Comparison of ENCODE assay signal across 1 cellular context in the genomic region with DNA sequence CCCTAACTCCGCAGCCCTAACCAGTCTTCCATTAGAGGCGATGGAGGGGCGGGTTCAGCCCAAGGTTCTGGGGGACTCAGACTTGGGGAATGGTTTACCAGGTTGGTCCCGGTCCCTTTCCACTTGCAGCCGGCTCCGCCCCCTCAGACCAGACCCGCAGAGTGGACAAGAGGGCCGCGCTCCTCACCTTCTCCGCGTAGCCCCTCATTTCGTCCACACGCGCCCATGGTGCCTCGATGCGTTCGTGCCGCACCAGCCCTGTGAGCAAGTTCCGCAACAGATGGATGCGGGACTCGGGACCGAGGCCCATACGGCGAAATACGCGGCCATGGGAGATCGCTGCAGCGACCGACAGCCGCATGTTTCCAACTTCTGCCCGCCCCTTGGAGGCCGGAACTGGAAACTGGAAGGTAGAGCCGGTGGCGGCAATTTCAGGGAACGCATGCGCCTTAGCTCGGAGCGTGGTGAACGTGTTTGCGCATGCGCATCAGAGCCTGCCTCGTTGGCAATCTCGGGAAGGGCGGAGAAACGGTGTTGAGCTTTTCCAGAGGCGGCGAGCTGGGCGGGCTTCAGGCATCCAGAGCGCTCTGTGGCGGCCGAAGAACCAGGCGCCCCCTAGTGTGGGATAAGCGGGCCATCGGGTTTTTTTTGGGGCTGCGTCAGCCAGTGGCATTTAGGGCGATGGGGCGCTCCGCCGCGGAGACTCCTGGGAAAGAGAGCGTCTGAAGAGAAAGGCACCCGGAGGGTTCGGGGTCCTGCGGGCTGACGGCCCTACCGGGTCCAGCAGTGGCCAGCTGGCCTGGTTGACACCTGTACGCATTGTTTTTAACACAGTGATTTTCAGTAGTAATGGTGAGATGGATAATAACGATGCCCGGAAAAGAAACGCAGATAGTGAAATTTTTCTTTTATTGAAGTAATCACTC.
TF ChIP-seq lines count a peak whose summit lies in the region.

A gene (minus strand): TSS at position 405 of the 926 bp plus-strand sequence. CDS start 44 bp downstream, at position 361.

TF ChIP-seq in HepG2, 621 proteins besides CTCF, POLR2A, EP300 and RAD21 (continued from another document and continues in another):
- no peak for TF ChIP-seq REXO4 (CRISPR knock-in tag; IDR thresholded peaks at IDR 0.05; ENCODE audit: borderline replicate concordance)
- TF ChIP-seq NR2C2 (CRISPR knock-in tag; IDR thresholded peaks at IDR 0.05; ENCODE audit: borderline replicate concordance) = peak; percentile 85
- no peak; the same call in none of the 2 replicates for TF ChIP-seq CAMTA2 (CRISPR knock-in tag; IDR thresholded peaks at IDR 0.05; ENCODE audit: borderline replicate concordance)
- TF ChIP-seq ZNF225 (CRISPR knock-in tag; IDR thresholded peaks at IDR 0.05) = peak; percentile 73
- TF ChIP-seq KMT2B (CRISPR knock-in tag; IDR thresholded peaks at IDR 0.05) = peak; percentile 85
- TF ChIP-seq, protein P1, sequence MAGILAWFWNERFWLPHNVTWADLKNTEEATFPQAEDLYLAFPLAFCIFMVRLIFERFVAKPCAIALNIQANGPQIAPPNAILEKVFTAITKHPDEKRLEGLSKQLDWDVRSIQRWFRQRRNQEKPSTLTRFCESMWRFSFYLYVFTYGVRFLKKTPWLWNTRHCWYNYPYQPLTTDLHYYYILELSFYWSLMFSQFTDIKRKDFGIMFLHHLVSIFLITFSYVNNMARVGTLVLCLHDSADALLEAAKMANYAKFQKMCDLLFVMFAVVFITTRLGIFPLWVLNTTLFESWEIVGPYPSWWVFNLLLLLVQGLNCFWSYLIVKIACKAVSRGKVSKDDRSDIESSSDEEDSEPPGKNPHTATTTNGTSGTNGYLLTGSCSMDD (CRISPR knock-in tag; IDR thresholded peaks at IDR 0.05) = no peak
- TF ChIP-seq, protein P2, sequence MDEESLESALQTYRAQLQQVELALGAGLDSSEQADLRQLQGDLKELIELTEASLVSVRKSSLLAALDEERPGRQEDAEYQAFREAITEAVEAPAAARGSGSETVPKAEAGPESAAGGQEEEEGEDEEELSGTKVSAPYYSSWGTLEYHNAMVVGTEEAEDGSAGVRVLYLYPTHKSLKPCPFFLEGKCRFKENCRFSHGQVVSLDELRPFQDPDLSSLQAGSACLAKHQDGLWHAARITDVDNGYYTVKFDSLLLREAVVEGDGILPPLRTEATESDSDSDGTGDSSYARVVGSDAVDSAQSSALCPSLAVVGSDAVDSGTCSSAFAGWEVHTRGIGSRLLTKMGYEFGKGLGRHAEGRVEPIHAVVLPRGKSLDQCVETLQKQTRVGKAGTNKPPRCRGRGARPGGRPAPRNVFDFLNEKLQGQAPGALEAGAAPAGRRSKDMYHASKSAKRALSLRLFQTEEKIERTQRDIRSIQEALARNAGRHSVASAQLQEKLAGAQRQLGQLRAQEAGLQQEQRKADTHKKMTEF (CRISPR knock-in tag; IDR thresholded peaks at IDR 0.05) = peak; percentile 90
- no peak for TF ChIP-seq MLLT10 (CRISPR knock-in tag; IDR thresholded peaks at IDR 0.05)
- TF ChIP-seq ZMYM4 (CRISPR knock-in tag; IDR thresholded peaks at IDR 0.05) = peak; percentile 93
- peak; percentile 68; the same call in 1 of the 2 replicates for TF ChIP-seq MYNN (CRISPR knock-in tag; IDR thresholded peaks at IDR 0.05; ENCODE audit: low read depth)
- TF ChIP-seq AHR (CRISPR knock-in tag; IDR thresholded peaks at IDR 0.05) = peak; percentile 65; the same call in 1 of the 2 replicates
- TF ChIP-seq ZNF768 (CRISPR knock-in tag; IDR thresholded peaks at IDR 0.05) = peak; percentile 78
- TF ChIP-seq ZNF549 (CRISPR knock-in tag; IDR thresholded peaks at IDR 0.05) = no peak
- TF ChIP-seq ZNF570 (CRISPR knock-in tag; IDR thresholded peaks at IDR 0.05; ENCODE audit: borderline replicate concordance) = no peak
- TF ChIP-seq, protein P3, sequence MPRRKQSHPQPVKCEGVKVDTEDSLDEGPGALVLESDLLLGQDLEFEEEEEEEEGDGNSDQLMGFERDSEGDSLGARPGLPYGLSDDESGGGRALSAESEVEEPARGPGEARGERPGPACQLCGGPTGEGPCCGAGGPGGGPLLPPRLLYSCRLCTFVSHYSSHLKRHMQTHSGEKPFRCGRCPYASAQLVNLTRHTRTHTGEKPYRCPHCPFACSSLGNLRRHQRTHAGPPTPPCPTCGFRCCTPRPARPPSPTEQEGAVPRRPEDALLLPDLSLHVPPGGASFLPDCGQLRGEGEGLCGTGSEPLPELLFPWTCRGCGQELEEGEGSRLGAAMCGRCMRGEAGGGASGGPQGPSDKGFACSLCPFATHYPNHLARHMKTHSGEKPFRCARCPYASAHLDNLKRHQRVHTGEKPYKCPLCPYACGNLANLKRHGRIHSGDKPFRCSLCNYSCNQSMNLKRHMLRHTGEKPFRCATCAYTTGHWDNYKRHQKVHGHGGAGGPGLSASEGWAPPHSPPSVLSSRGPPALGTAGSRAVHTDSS (CRISPR knock-in tag; conservative IDR thresholded peaks at IDR 0.05) = no peak
- no peak for TF ChIP-seq MAFK (conservative IDR thresholded peaks at IDR 0.05 in 1 of 2, IDR thresholded peaks at IDR 0.05 in 1 of 2; ENCODE audit: low read length in 2 of 2)
- no peak for TF ChIP-seq ATM (IDR thresholded peaks at IDR 0.05; ENCODE audit: borderline replicate concordance)
- TF ChIP-seq, protein P4, sequence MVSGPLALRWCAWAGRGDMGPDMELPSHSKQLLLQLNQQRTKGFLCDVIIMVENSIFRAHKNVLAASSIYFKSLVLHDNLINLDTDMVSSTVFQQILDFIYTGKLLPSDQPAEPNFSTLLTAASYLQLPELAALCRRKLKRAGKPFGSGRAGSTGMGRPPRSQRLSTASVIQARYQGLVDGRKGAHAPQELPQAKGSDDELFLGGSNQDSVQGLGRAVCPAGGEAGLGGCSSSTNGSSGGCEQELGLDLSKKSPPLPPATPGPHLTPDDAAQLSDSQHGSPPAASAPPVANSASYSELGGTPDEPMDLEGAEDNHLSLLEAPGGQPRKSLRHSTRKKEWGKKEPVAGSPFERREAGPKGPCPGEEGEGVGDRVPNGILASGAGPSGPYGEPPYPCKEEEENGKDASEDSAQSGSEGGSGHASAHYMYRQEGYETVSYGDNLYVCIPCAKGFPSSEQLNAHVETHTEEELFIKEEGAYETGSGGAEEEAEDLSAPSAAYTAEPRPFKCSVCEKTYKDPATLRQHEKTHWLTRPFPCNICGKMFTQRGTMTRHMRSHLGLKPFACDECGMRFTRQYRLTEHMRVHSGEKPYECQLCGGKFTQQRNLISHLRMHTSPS (CRISPR knock-in tag; IDR thresholded peaks at IDR 0.05; ENCODE audit: low read depth) = no peak
- TF ChIP-seq, protein P5, sequence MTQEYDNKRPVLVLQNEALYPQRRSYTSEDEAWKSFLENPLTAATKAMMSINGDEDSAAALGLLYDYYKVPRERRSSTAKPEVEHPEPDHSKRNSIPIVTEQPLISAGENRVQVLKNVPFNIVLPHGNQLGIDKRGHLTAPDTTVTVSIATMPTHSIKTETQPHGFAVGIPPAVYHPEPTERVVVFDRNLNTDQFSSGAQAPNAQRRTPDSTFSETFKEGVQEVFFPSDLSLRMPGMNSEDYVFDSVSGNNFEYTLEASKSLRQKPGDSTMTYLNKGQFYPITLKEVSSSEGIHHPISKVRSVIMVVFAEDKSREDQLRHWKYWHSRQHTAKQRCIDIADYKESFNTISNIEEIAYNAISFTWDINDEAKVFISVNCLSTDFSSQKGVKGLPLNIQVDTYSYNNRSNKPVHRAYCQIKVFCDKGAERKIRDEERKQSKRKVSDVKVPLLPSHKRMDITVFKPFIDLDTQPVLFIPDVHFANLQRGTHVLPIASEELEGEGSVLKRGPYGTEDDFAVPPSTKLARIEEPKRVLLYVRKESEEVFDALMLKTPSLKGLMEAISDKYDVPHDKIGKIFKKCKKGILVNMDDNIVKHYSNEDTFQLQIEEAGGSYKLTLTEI (CRISPR knock-in tag; conservative IDR thresholded peaks at IDR 0.05) = no peak
- no peak for TF ChIP-seq ZFP36L2 (CRISPR knock-in tag; IDR thresholded peaks at IDR 0.05)
- TF ChIP-seq ZNF775 (CRISPR knock-in tag; IDR thresholded peaks at IDR 0.05; ENCODE audit: borderline replicate concordance) = no peak
- TF ChIP-seq, protein P6, sequence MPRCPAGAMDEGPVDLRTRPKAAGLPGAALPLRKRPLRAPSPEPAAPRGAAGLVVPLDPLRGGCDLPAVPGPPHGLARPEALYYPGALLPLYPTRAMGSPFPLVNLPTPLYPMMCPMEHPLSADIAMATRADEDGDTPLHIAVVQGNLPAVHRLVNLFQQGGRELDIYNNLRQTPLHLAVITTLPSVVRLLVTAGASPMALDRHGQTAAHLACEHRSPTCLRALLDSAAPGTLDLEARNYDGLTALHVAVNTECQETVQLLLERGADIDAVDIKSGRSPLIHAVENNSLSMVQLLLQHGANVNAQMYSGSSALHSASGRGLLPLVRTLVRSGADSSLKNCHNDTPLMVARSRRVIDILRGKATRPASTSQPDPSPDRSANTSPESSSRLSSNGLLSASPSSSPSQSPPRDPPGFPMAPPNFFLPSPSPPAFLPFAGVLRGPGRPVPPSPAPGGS (CRISPR knock-in tag; IDR thresholded peaks at IDR 0.05) = peak; percentile 96
- TF ChIP-seq HNRNPLL (IDR thresholded peaks at IDR 0.05; ENCODE audit: low read depth, low read length, poor library complexity, severe bottlenecking) = peak; percentile 71
- TF ChIP-seq POLR2AphosphoS2 (IDR thresholded peaks at IDR 0.05; ENCODE audit: low read depth, low read length) = peak; percentile 55; the same call in 1 of the 2 replicates
- peak; percentile 95 for TF ChIP-seq SALL1 (CRISPR knock-in tag; IDR thresholded peaks at IDR 0.05)
- 0 out of 2 replicates have a peak, but pooled peaks have one; percentile 41 for TF ChIP-seq RBAK (CRISPR knock-in tag; IDR thresholded peaks at IDR 0.05)
- peak; percentile 97 for TF ChIP-seq CCDC6 (CRISPR knock-in tag; IDR thresholded peaks at IDR 0.05)
- peak; percentile 54; the same call in 1 of the 2 replicates for TF ChIP-seq ZFP37 (CRISPR knock-in tag; IDR thresholded peaks at IDR 0.05; ENCODE audit: borderline replicate concordance)
- no peak for TF ChIP-seq ZNF572 (CRISPR knock-in tag; IDR thresholded peaks at IDR 0.05)
- TF ChIP-seq ZZZ3 (CRISPR knock-in tag; IDR thresholded peaks at IDR 0.05; ENCODE audit: borderline replicate concordance) = peak; percentile 73; the same call in 1 of the 2 replicates
- TF ChIP-seq ZNF562 (CRISPR knock-in tag; IDR thresholded peaks at IDR 0.05; ENCODE audit: borderline replicate concordance) = no peak
- peak; percentile 67; the same call in 1 of the 2 replicates for TF ChIP-seq ZNF446 (CRISPR knock-in tag; IDR thresholded peaks at IDR 0.05)
- TF ChIP-seq, protein P7, sequence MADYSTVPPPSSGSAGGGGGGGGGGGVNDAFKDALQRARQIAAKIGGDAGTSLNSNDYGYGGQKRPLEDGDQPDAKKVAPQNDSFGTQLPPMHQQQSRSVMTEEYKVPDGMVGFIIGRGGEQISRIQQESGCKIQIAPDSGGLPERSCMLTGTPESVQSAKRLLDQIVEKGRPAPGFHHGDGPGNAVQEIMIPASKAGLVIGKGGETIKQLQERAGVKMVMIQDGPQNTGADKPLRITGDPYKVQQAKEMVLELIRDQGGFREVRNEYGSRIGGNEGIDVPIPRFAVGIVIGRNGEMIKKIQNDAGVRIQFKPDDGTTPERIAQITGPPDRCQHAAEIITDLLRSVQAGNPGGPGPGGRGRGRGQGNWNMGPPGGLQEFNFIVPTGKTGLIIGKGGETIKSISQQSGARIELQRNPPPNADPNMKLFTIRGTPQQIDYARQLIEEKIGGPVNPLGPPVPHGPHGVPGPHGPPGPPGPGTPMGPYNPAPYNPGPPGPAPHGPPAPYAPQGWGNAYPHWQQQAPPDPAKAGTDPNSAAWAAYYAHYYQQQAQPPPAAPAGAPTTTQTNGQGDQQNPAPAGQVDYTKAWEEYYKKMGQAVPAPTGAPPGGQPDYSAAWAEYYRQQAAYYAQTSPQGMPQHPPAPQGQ (CRISPR knock-in tag; IDR thresholded peaks at IDR 0.05; ENCODE audit: borderline replicate concordance) = no peak
- TF ChIP-seq, protein P8, sequence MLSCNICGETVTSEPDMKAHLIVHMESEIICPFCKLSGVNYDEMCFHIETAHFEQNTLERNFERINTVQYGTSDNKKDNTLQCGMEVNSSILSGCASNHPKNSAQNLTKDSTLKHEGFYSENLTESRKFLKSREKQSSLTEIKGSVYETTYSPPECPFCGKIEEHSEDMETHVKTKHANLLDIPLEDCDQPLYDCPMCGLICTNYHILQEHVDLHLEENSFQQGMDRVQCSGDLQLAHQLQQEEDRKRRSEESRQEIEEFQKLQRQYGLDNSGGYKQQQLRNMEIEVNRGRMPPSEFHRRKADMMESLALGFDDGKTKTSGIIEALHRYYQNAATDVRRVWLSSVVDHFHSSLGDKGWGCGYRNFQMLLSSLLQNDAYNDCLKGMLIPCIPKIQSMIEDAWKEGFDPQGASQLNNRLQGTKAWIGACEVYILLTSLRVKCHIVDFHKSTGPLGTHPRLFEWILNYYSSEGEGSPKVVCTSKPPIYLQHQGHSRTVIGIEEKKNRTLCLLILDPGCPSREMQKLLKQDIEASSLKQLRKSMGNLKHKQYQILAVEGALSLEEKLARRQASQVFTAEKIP (CRISPR knock-in tag; IDR thresholded peaks at IDR 0.05; ENCODE audit: borderline replicate concordance) = no peak
- 0 out of 2 replicates have a peak, but pooled peaks have one; percentile 46 for TF ChIP-seq ZNF724P (CRISPR knock-in tag; IDR thresholded peaks at IDR 0.05; ENCODE audit: borderline replicate concordance)
- 0 out of 2 replicates have a peak, but pooled peaks have one; percentile 68 for TF ChIP-seq ZNF383 (CRISPR knock-in tag; IDR thresholded peaks at IDR 0.05; ENCODE audit: borderline replicate concordance)
- no peak for TF ChIP-seq RAD51 (IDR thresholded peaks at IDR 0.05; ENCODE audit: borderline replicate concordance)
- TF ChIP-seq, protein P9, sequence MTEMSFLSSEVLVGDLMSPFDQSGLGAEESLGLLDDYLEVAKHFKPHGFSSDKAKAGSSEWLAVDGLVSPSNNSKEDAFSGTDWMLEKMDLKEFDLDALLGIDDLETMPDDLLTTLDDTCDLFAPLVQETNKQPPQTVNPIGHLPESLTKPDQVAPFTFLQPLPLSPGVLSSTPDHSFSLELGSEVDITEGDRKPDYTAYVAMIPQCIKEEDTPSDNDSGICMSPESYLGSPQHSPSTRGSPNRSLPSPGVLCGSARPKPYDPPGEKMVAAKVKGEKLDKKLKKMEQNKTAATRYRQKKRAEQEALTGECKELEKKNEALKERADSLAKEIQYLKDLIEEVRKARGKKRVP (CRISPR knock-in tag; IDR thresholded peaks at IDR 0.05) = peak in 1 of 2 experiments; percentile 49; a peak in 1 of 4 replicates
- TF ChIP-seq NFYC (CRISPR knock-in tag; IDR thresholded peaks at IDR 0.05) = peak; percentile 41; the same call in 1 of the 2 replicates
- no peak; the same call in none of the 2 replicates for TF ChIP-seq KLF9 (CRISPR knock-in tag; IDR thresholded peaks at IDR 0.05; ENCODE audit: low read depth)
- TF ChIP-seq FIP1L1 (IDR thresholded peaks at IDR 0.05; ENCODE audit: borderline replicate concordance, insufficient read depth, low read depth, low read length) = no peak; the same call in 1 of the 2 replicates
- TF ChIP-seq ZNF674 (CRISPR knock-in tag; IDR thresholded peaks at IDR 0.05; ENCODE audit: low read depth) = no peak
- TF ChIP-seq PHF21A (CRISPR knock-in tag; IDR thresholded peaks at IDR 0.05) = peak; percentile 92; the same call in 1 of the 2 replicates
- peak; percentile 95; the same call in 1 of the 2 replicates for TF ChIP-seq ZNF589 (CRISPR knock-in tag; conservative IDR thresholded peaks at IDR 0.05)
